13 cellular contexts compared by ENCODE assay signal in the genomic region with DNA sequence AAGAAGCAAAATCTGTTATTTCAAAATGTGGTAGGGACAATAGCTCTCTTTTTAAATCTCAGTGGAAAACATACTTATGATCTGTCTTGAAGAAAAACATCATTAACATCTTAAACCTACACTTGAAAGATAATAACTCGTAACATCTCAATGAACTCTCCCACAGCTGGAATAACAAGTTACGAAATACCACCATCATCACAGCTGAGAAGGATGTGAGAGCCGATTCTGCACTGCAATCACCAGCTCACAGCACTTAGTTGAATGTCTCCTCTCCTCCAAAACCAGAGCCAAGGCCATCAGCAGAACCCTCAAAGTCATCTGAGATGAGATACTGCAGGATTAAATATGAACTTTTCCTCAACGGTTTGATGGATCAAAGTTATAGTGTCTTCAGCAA.
"Had no signal": no experiment of that assay in that cellular context is flagged by ENCODE, and none has a peak within 500 bp of the region (broad histone marks: within the 10 kb centered on the region; RNA-seq: fewer than 3 reads in every experiment).

No MANE protein-coding gene starts in this region.

- H3K4me3 ChIP-seq: body of pancreas, coronary artery, pancreas, right lobe of liver, tibial nerve had no signal

- H3K36me3 ChIP-seq: neutrophil, pancreas, right lobe of liver had no signal

- H3K9me3 ChIP-seq: body of pancreas, neutrophil, pancreas, right lobe of liver, tibial nerve had no signal

- H3K27me3 ChIP-seq: body of pancreas, neutrophil, pancreas, right lobe of liver, tibial nerve had no signal

- H3K4me1 ChIP-seq: body of pancreas, pancreas, tibial nerve had no signal

- ATAC-seq: body of pancreas, natural killer cell, pancreas had no signal

- DNase-seq: activated CD4-positive, alpha-beta T cell treated with anti-CD3 and anti-CD28 coated beads, Interleukin-2, amount 50 U/mL, for 4 hours; activated naive CD4-positive, alpha-beta T cell; activated naive CD8-positive, alpha-beta T cell treated with anti-CD3 and anti-CD28 coated beads for 36 hours; body of pancreas; immature natural killer cell; mesendoderm; natural killer cell; pancreas; right lobe of liver; stimulated activated naive CD4-positive, alpha-beta T cell treated with Interleukin-2 at 50 U/mL for 16 hours had no signal
